3 cellular contexts compared by ENCODE assay signal in the genomic region with DNA sequence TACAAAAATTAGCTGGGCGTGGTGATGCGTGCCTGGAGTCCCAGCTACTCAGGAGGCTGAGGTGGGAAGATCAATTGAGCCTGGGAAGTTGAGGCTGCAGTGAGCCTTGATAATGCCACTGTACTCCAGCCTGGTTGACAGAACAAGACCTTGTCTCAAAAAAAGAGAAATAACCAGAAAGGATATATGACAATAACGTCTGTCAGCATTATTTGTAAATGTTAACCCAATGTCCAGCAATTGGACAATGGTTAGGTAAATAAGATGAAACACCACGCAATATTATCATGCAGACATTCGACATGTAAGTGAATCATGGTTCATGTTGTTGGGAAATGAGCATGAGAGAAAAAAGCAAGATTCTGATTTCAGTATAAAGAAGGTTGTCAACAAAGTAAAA.
A peak's percentile ranks its signal among the peaks of the same experiment; 100 is the strongest.
TF ChIP-seq lines count a peak whose summit lies in the region.

No MANE protein-coding gene starts in this region.

TF ChIP-seq in A549, 52 proteins besides CTCF, POLR2A, EP300 and RAD21:
- no peak for TF ChIP-seq HOXA7 (CRISPR knock-in tag; IDR thresholded peaks at IDR 0.05)
- peak; percentile 60 for TF ChIP-seq MAFK (IDR thresholded peaks at IDR 0.05; ENCODE audit: partially characterized antibody)

TF ChIP-seq in K562, 482 proteins besides CTCF, POLR2A, EP300 and RAD21:
- TF ChIP-seq, protein P1, sequence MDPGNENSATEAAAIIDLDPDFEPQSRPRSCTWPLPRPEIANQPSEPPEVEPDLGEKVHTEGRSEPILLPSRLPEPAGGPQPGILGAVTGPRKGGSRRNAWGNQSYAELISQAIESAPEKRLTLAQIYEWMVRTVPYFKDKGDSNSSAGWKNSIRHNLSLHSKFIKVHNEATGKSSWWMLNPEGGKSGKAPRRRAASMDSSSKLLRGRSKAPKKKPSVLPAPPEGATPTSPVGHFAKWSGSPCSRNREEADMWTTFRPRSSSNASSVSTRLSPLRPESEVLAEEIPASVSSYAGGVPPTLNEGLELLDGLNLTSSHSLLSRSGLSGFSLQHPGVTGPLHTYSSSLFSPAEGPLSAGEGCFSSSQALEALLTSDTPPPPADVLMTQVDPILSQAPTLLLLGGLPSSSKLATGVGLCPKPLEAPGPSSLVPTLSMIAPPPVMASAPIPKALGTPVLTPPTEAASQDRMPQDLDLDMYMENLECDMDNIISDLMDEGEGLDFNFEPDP (CRISPR knock-in tag; IDR thresholded peaks at IDR 0.05) = no peak
- peak; percentile 68 for TF ChIP-seq ZNF316 (IDR thresholded peaks at IDR 0.05)
- TF ChIP-seq C11orf30 (IDR thresholded peaks at IDR 0.05; ENCODE audit: low read depth) = peak; percentile 63

TF ChIP-seq in H1, 55 proteins besides CTCF, POLR2A, EP300 and RAD21:
- TF ChIP-seq ZNF274 (IDR thresholded peaks at IDR 0.05; ENCODE audit: borderline replicate concordance, extremely low read depth, low read length) = no peak
- TF ChIP-seq RBBP5 (IDR thresholded peaks at IDR 0.05; ENCODE audit: borderline replicate concordance, low read depth, low read length) = no peak
- TF ChIP-seq POU5F1 (IDR thresholded peaks at IDR 0.05; ENCODE audit: low read depth, low read length) = no peak
- TF ChIP-seq, protein P2, sequence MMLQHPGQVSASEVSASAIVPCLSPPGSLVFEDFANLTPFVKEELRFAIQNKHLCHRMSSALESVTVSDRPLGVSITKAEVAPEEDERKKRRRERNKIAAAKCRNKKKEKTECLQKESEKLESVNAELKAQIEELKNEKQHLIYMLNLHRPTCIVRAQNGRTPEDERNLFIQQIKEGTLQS (IDR thresholded peaks at IDR 0.05; ENCODE audit: insufficient read depth, low read depth, low read length) = no peak
- TF ChIP-seq TAF7 (optimal IDR thresholded peaks at IDR 0.05; ENCODE audit: borderline replicate concordance, low read depth, low read length) = no peak
- TF ChIP-seq JUN (IDR thresholded peaks at IDR 0.05; ENCODE audit: low read depth, low read length) = no peak
- no peak for TF ChIP-seq TAF1 (IDR thresholded peaks at IDR 0.05; ENCODE audit: low read depth, low read length)
- TF ChIP-seq CHD1 (IDR thresholded peaks at IDR 0.05; ENCODE audit: low read depth, low read length) = no peak
- TF ChIP-seq SP1 (IDR thresholded peaks at IDR 0.05; ENCODE audit: low read depth, low read length) = no peak
